10 cellular contexts compared by ENCODE assay signal in genomic region chr3:184778426-184779332, GRCh38. TPM values are rescaled to one million over a fixed set of nuclear protein-coding genes. Genes with fewer than 3 reads are reported as not detected.
A peak's percentile ranks its signal among the peaks of the same experiment; 100 is the strongest.
DNase-seq lines count a peak whose midpoint lies in the region; ATAC-seq and TF ChIP-seq lines count a peak whose summit lies in the region.
"Had no signal": no experiment of that assay in that cellular context is flagged by ENCODE, and none has a peak within 500 bp of the region (broad histone marks: within the 10 kb centered on the region; RNA-seq: fewer than 3 reads in every experiment).

No MANE protein-coding gene starts in this region.

- H3K79me2 ChIP-seq in OCI-LY3 (ENCODE audit: low read length) (no peaks in the 10 kb centered on the region), fibroblast of lung (ENCODE audit: control insufficient read depth, insufficient read depth, low read length) (no peaks in the 10 kb centered on the region)

- H2AFZ ChIP-seq in OCI-LY3 (ENCODE audit: low read depth, low read length) (peak overlapping the region; percentile 39; the same call in 1 of the 2 replicates), fibroblast of lung (ENCODE audit: low read length) (no peak overlapping the region)

- H3K27ac ChIP-seq in OCI-LY3 (ENCODE audit: low read length) (no peak overlapping the region), fibroblast of lung (ENCODE audit: insufficient read depth, low read length) (no peak overlapping the region), spleen (no peak overlapping the region)
- H3K27ac ChIP-seq: adrenal gland, uterus had no signal

- intact Hi-C loops in spleen (cut with DNase I; ENCODE audit: low total_unique reads) = no loop called here

- DNase-seq in NCI-H748 (lab: John Stamatoyannopoulos, UW; ENCODE audit: unreplicated experiment) (peak; percentile 30), NCI-H748 treated with DMSO at 0.1 percent for 48 hours (lab: John Stamatoyannopoulos, UW) (no peak), fibroblast of lung (ENCODE audit: low read depth in 2 of 2) (no peak), spleen (peak; percentile 69), NCI-H82 (lab: John Stamatoyannopoulos, UW) (no peak)
- no peak for DNase-seq in activated CD4-positive, CD25-positive, alpha-beta regulatory T cell treated with anti-CD3 and anti-CD28 coated beads, Interleukin-2, amount 50 U/mL, for 72 hours

- H3K4me1 ChIP-seq in OCI-LY3 (ENCODE audit: low read length) (0 out of 2 replicates have a peak, but pooled peaks cover 7% of the 10 kb centered on the region), fibroblast of lung (ENCODE audit: control insufficient read depth, extremely low read depth, insufficient read depth, low read length) (peaks cover 4% of the 10 kb centered on the region), spleen (peaks cover 0 to 6% (median 5%) of the 10 kb centered on the region in 6 donors)
- H3K4me1 ChIP-seq: adrenal gland, uterus had no signal

- 0 out of 2 replicates have a peak overlapping the region, but pooled peaks have one; percentile 11 for H3K4me2 ChIP-seq in OCI-LY3 (ENCODE audit: low read length)
- H3K4me2 ChIP-seq in fibroblast of lung (ENCODE audit: extremely low read depth, insufficient read depth, low read length) = peak overlapping the region; percentile 26

- H3K9me3 ChIP-seq in OCI-LY3 (ENCODE audit: insufficient read depth, low read length) (no peaks in the 10 kb centered on the region), fibroblast of lung (ENCODE audit: control insufficient read depth, insufficient read depth, low read depth, low read length) (no peaks in the 10 kb centered on the region), spleen (no peaks in the 10 kb centered on the region)
- H3K9me3 ChIP-seq: adrenal gland, uterus had no signal

- no peak overlapping the region for H3K9ac ChIP-seq in OCI-LY3 (ENCODE audit: low read length)
- H3K9ac ChIP-seq in fibroblast of lung (ENCODE audit: insufficient read depth, low read length) = no peak overlapping the region

- TF ChIP-seq POLR2A in spleen (IDR thresholded peaks at IDR 0.05) = no peak

- TF ChIP-seq CTCF in OCI-LY3 (IDR thresholded peaks at IDR 0.05; ENCODE audit: low read depth, low read length) (no peak), fibroblast of lung (conservative IDR thresholded peaks at IDR 0.05 in 1 of 2, IDR thresholded peaks at IDR 0.05 in 1 of 2; ENCODE audit: low read depth in 1 of 2, low read length in 2 of 2) (no peak), spleen (IDR thresholded peaks at IDR 0.05 in 8 of 11, conservative IDR thresholded peaks at IDR 0.05 in 3 of 11) (no peak)

- H3K27me3 ChIP-seq in OCI-LY3 (ENCODE audit: low read depth, low read length) (no peaks in the 10 kb centered on the region), fibroblast of lung (ENCODE audit: control insufficient read depth, insufficient read depth, low read length) (no peaks in the 10 kb centered on the region), spleen (replicated peaks in 1 of 7) (peaks cover 0 to 24% (median 7%) of the 10 kb centered on the region in 7 donors)
- H3K27me3 ChIP-seq: adrenal gland, uterus had no signal

- WGBS in spleen, 5 donors = 64 to 72% (median 64%) methylated on average over 25 to 26 of the region's 26 CpGs

- H3K4me3 ChIP-seq in OCI-LY3 (ENCODE audit: low read length) = no peak overlapping the region
- H3K4me3 ChIP-seq in fibroblast of lung (replicated peaks in 1 of 4; ENCODE audit: control extremely low read depth in 1 of 4, insufficient read depth in 1 of 4, low read depth in 3 of 4, low read length in 4 of 4) = no peak overlapping the region
- no peak overlapping the region for H3K4me3 ChIP-seq in spleen
- H3K4me3 ChIP-seq: adrenal gland, uterus had no signal

- ATAC-seq in GM21447 (IDR thresholded peaks at IDR 0.05; ENCODE audit: unreplicated experiment) = no peak

- no peaks in the 10 kb centered on the region for H4K20me1 ChIP-seq in OCI-LY3 (ENCODE audit: insufficient read depth, low read length)
- H4K20me1 ChIP-seq in fibroblast of lung (ENCODE audit: control insufficient read depth, extremely low read depth, insufficient read depth, low read length) = no peaks in the 10 kb centered on the region

- H3K36me3 ChIP-seq in OCI-LY3 (replicated peaks; ENCODE audit: low read depth, low read length) (no peaks in the 10 kb centered on the region), fibroblast of lung (ENCODE audit: control insufficient read depth, insufficient read depth, low read length) (no peaks in the 10 kb centered on the region), spleen (no peaks in the 10 kb centered on the region)
- H3K36me3 ChIP-seq: adrenal gland, uterus had no signal

RNA-seq across cellular contexts. Expression of gene VPS8, which starts 33.3 kb away (rescaled TPM):
- 78.6 and 99.4 TPM in 2 replicates for total RNA-seq in fibroblast of lung
- 21.4 and 24.9 TPM in 2 replicates for polyA plus RNA-seq in fibroblast of lung
- 14.7 and 15.6 TPM in 2 replicates for polyA plus RNA-seq in fibroblast of lung (2012)
- 11.5 and 31.2 TPM in 2 replicates for polyA minus RNA-seq in fibroblast of lung (ENCODE audit: low replicate concordance)
- total RNA-seq in spleen = 100 to 1,000 TPM in 5 of 7 donors, 10 to 100 TPM in 2; 88.6 to 169 (median 109) TPM
- polyA plus RNA-seq in spleen = 10 to 100 TPM in 2 of 3 donors, 1 to 10 TPM in 1; 9.1 to 12.0 (median 11.6) TPM

Comparison
In these comparisons a context has a peak if more than half of its experiments do, and no peak if none do; other contexts are left out.
1. DNase-seq: peak in NCI-H748 (single experiment) and spleen (single experiment); none in NCI-H748 treated with DMSO at 0.1 percent for 48 hours (single experiment), fibroblast of lung (0 of 2), NCI-H82 (single experiment) and activated CD4-positive, CD25-positive, alpha-beta regulatory T cell treated with anti-CD3 and anti-CD28 coated beads, Interleukin-2, amount 50 U/mL, for 72 hours (single experiment).